ENCODE assay signal across 8 cellular contexts in the genomic region with DNA sequence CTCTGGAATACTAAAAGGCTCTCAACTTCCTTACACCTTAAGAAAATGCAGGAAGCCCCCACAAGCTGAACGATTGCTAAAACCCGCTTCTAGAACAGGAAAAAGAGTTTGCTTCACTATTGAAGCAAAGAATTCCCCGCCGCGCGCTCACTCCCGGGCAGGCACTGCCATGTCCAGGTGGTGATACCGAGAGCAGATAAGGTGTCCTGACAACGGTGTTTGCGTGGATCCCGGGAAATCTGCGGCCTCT. TPM values are rescaled to one million over a fixed set of nuclear protein-coding genes. Genes with fewer than 3 reads are reported as not detected.
DNase-seq lines count a peak whose midpoint lies in the region; ATAC-seq and TF ChIP-seq lines count a peak whose summit lies in the region.

No MANE protein-coding gene starts in this region.

- no peak overlapping the region for H2BK5ac ChIP-seq in neuronal stem cell (ENCODE audit: low read length)

- H3K36me3 Mint-ChIP-seq in CD4-positive, CD25-positive, alpha-beta regulatory T cell = no peaks in the 10 kb centered on the region
- peaks cover 6% of the 10 kb centered on the region for H3K36me3 Mint-ChIP-seq in T-helper 17 cell (ENCODE audit: low read depth)

- H2BK120ac ChIP-seq in neuronal stem cell (ENCODE audit: low read depth, low read length) = no peak overlapping the region

- TF ChIP-seq POLR2A in esophagus muscularis mucosa (IDR thresholded peaks at IDR 0.05; ENCODE audit: low read depth) = no peak

- H3K9me3 ChIP-seq in CD4-positive, CD25-positive, alpha-beta regulatory T cell (ENCODE audit: control insufficient read depth in 2 of 2, low read length in 2 of 2) = no peaks in the 10 kb centered on the region
- H3K9me3 ChIP-seq in T-helper 17 cell (ENCODE audit: control insufficient read depth, low read length, poor library complexity, severe bottlenecking) (no peaks in the 10 kb centered on the region), esophagus muscularis mucosa (no peaks in the 10 kb centered on the region), neuronal stem cell (replicated peaks in 1 of 2; ENCODE audit: control insufficient read depth in 2 of 2, insufficient read depth in 1 of 2, low read depth in 1 of 2, low read length in 2 of 2) (no peaks in the 10 kb centered on the region)

- H2BK12ac ChIP-seq in neuronal stem cell (ENCODE audit: low read length) = no peak overlapping the region

- H2BK15ac ChIP-seq in neuronal stem cell (ENCODE audit: low read length) = no peak overlapping the region

- no peak for TF ChIP-seq EP300 in esophagus muscularis mucosa (IDR thresholded peaks at IDR 0.05)

- H3K79me1 ChIP-seq in neuronal stem cell (ENCODE audit: low read depth, low read length) = no peaks in the 10 kb centered on the region

- no peak overlapping the region for H3K4ac ChIP-seq in neuronal stem cell (ENCODE audit: low read length)

- H3K27me3 ChIP-seq in CD4-positive, CD25-positive, alpha-beta regulatory T cell (ENCODE audit: control insufficient read depth, insufficient read depth, low read length) = peaks cover 28% of the 10 kb centered on the region
- H3K27me3 ChIP-seq in esophagus muscularis mucosa (no peaks in the 10 kb centered on the region), neuronal stem cell (ENCODE audit: control insufficient read depth in 3 of 3, insufficient read depth in 3 of 3, low read depth in 1 of 3, low read length in 3 of 3) (peaks cover 0 to 13% (median 10%) of the 10 kb centered on the region in 3 experiments)

- H3K9ac ChIP-seq in neuronal stem cell (ENCODE audit: low read depth, low read length, poor library complexity) = no peak overlapping the region

- ATAC-seq in CD4-positive, CD25-positive, alpha-beta regulatory T cell (ENCODE audit: low read depth in 2 of 2) = no peak
- ATAC-seq in GM21723 (IDR thresholded peaks at IDR 0.05; ENCODE audit: unreplicated experiment) (peak; percentile 18), T-helper 17 cell (no peak), HG03196 (IDR thresholded peaks at IDR 0.05; ENCODE audit: unreplicated experiment) (no peak)

- H3K27ac Mint-ChIP-seq in CD4-positive, CD25-positive, alpha-beta regulatory T cell = peak overlapping the region in 2 of 3 donors; percentile 11 to 82
- peak overlapping the region; percentile 61 for H3K27ac Mint-ChIP-seq in T-helper 17 cell

- H3K4me3 Mint-ChIP-seq in CD4-positive, CD25-positive, alpha-beta regulatory T cell = peak overlapping the region; percentile 83 to 91 (median 86)
- H3K4me3 Mint-ChIP-seq in T-helper 17 cell = peak overlapping the region; percentile 84

- no peak overlapping the region for H3K14ac ChIP-seq in neuronal stem cell (ENCODE audit: low read length)

- intact Hi-C loops in esophagus muscularis mucosa (cut with DNase I) = loop anchor here (5.0 kb wide), 1 partner anchor 44 kb away; no protein-coding TSS in a partner anchor

- peak overlapping the region; percentile 97 for H3K4me2 ChIP-seq in neuronal stem cell (ENCODE audit: insufficient read depth, low read length, poor library complexity, severe bottlenecking)

- TF ChIP-seq CTCF in esophagus muscularis mucosa (IDR thresholded peaks at IDR 0.05) = no peak

- H3K23ac ChIP-seq in neuronal stem cell (ENCODE audit: low read depth, low read length, poor library complexity) = no peak overlapping the region

- peak in 1 of 3 donors; percentile 7 for DNase-seq in CD4-positive, CD25-positive, alpha-beta regulatory T cell
- no peak for DNase-seq in T-helper 17 cell
- peak; percentile 90 for DNase-seq in esophagus muscularis mucosa (ENCODE audit: extremely low spot score)
- no peak for DNase-seq in neuronal stem cell (ENCODE audit: low spot score)
- no peak for DNase-seq in dermis blood vessel endothelial cell
- no peak for DNase-seq in GM19240 (ENCODE audit: insufficient read length, low spot score)

- H3K18ac ChIP-seq in neuronal stem cell (ENCODE audit: low read length) = no peak overlapping the region

- WGBS in esophagus muscularis mucosa = 12% methylated on average over 8 of the region's 12 CpGs
- no CpG with 5 or more reads among the region's 12 CpGs for WGBS in neuronal stem cell (ENCODE audit: extremely low coverage in 2 of 2, insufficient read length in 2 of 2, insufficient replicate concordance in 1 of 2), 2 donors

- no peak overlapping the region for H4K8ac ChIP-seq in neuronal stem cell (ENCODE audit: low read depth, low read length)

- peaks cover 66% of the 10 kb centered on the region for H3K27me3 Mint-ChIP-seq in CD4-positive, CD25-positive, alpha-beta regulatory T cell
- peaks cover 16% of the 10 kb centered on the region for H3K27me3 Mint-ChIP-seq in T-helper 17 cell

- peak overlapping the region; percentile 17 for H3K4me3 ChIP-seq in CD4-positive, CD25-positive, alpha-beta regulatory T cell (ENCODE audit: low read depth, low read length)
- H3K4me3 ChIP-seq in esophagus muscularis mucosa = peak overlapping the region; percentile 84 to 97 (median 91)
- H3K4me3 ChIP-seq in neuronal stem cell (ENCODE audit: low read length in 2 of 2) = peak overlapping the region; percentile 81 to 97

- no peaks in the 10 kb centered on the region for H3K36me3 ChIP-seq in CD4-positive, CD25-positive, alpha-beta regulatory T cell (ENCODE audit: control insufficient read depth, insufficient read depth, low read length)
- H3K36me3 ChIP-seq in esophagus muscularis mucosa = no peaks in the 10 kb centered on the region
- H3K36me3 ChIP-seq in neuronal stem cell (replicated peaks in 1 of 2; ENCODE audit: control insufficient read depth in 2 of 2, insufficient read depth in 2 of 2, low read length in 2 of 2) = no peaks in the 10 kb centered on the region

- H3K4me1 Mint-ChIP-seq in CD4-positive, CD25-positive, alpha-beta regulatory T cell = peaks cover 4 to 17% (median 12%) of the 10 kb centered on the region in 4 donors
- peaks cover 15% of the 10 kb centered on the region for H3K4me1 Mint-ChIP-seq in T-helper 17 cell

- no peaks in the 10 kb centered on the region for H3K9me3 Mint-ChIP-seq in CD4-positive, CD25-positive, alpha-beta regulatory T cell

- no peak overlapping the region for H3K27ac ChIP-seq in CD4-positive, CD25-positive, alpha-beta regulatory T cell (ENCODE audit: insufficient read depth, low read length, poor library complexity, severe bottlenecking)
- H3K27ac ChIP-seq in esophagus muscularis mucosa (replicated peaks in 1 of 4) (peak overlapping the region; percentile 76 to 86 (median 80)), neuronal stem cell (replicated peaks; ENCODE audit: low read length) (no peak overlapping the region)

- no peak overlapping the region for H4K91ac ChIP-seq in neuronal stem cell (ENCODE audit: low read depth, low read length, poor library complexity)

- H3K4me1 ChIP-seq in CD4-positive, CD25-positive, alpha-beta regulatory T cell (ENCODE audit: control insufficient read depth, insufficient read depth, low read length, poor library complexity, severe bottlenecking) = peaks cover 22% of the 10 kb centered on the region
- H3K4me1 ChIP-seq in esophagus muscularis mucosa (peaks cover 21 to 34% (median 24%) of the 10 kb centered on the region in 4 donors), neuronal stem cell (ENCODE audit: control insufficient read depth in 2 of 2, insufficient read depth in 1 of 2, low read depth in 1 of 2, low read length in 2 of 2) (peaks cover 4 to 19% of the 10 kb centered on the region in 2 donors)

- H2AFZ ChIP-seq in neuronal stem cell (ENCODE audit: low read length) = peak overlapping the region; percentile 98

- no peak overlapping the region for H2AK5ac ChIP-seq in neuronal stem cell (ENCODE audit: low read depth, low read length)

RNA-seq across cellular contexts. Expression of gene RRAGD, which starts 1.1 kb away (rescaled TPM):
- 1.7 TPM for total RNA-seq in CD4-positive, CD25-positive, alpha-beta regulatory T cell
- polyA plus RNA-seq in CD4-positive, CD25-positive, alpha-beta regulatory T cell = under 1 TPM; 0.17 to 0.99 (median 0.62) TPM
- total RNA-seq in T-helper 17 cell = 1 to 10 TPM; 7.8 to 8.9 TPM
- 10 to 100 TPM; 18.7 to 31.4 (median 19.9) TPM for total RNA-seq in esophagus muscularis mucosa
- polyA plus RNA-seq in neuronal stem cell (2013, experiment 1 of 2) = 7.7 TPM
- polyA plus RNA-seq in neuronal stem cell (2013, experiment 2 of 2) = 7.7 TPM
- total RNA-seq in dermis blood vessel endothelial cell = 0.51 and 1.2 TPM in 2 replicates

RNA-seq across cellular contexts. Expression of gene ANKRD6, which starts 22.0 kb away (rescaled TPM):
- total RNA-seq in CD4-positive, CD25-positive, alpha-beta regulatory T cell = 6.0 TPM
- 1 to 10 TPM in 3 of 4 donors, under 1 TPM in 1; 0.54 to 2.1 (median 1.2) TPM for polyA plus RNA-seq in CD4-positive, CD25-positive, alpha-beta regulatory T cell
- total RNA-seq in T-helper 17 cell = 1 to 10 TPM; 3.8 to 7.9 TPM
- 10 to 100 TPM in 3 of 4 donors, 1 to 10 TPM in 1; 9.1 to 18.9 (median 10.7) TPM for total RNA-seq in esophagus muscularis mucosa
- 23.8 TPM for polyA plus RNA-seq in neuronal stem cell (2013, experiment 1 of 2)
- 25.7 TPM for polyA plus RNA-seq in neuronal stem cell (2013, experiment 2 of 2)
- 12.1 and 13.6 TPM in 2 replicates for total RNA-seq in dermis blood vessel endothelial cell

RNA-seq across cellular contexts. Expression of gene UBE2J1, which starts 58.4 kb away (rescaled TPM):
- 30.0 TPM for total RNA-seq in CD4-positive, CD25-positive, alpha-beta regulatory T cell
- polyA plus RNA-seq in CD4-positive, CD25-positive, alpha-beta regulatory T cell = 10 to 100 TPM; 33.8 to 50.6 (median 35.1) TPM
- total RNA-seq in T-helper 17 cell (10 to 100 TPM; 32.1 to 35.2 TPM), esophagus muscularis mucosa (10 to 100 TPM; 31.0 to 36.6 (median 33.6) TPM), dermis blood vessel endothelial cell (48.2 and 65.5 TPM in 2 replicates)
- polyA plus RNA-seq in neuronal stem cell (2013, experiment 1 of 2) = 30.2 TPM
- 31.5 TPM for polyA plus RNA-seq in neuronal stem cell (2013, experiment 2 of 2)

Comparison
In these comparisons a context has a peak if more than half of its experiments do, and no peak if none do; other contexts are left out.
1. H3K27ac ChIP-seq: peak in esophagus muscularis mucosa (4 of 4); none in CD4-positive, CD25-positive, alpha-beta regulatory T cell (single experiment) and neuronal stem cell (single experiment).
2. H3K4me3 ChIP-seq: peak in every context shown above with its lines; median percentile 91 in esophagus muscularis mucosa; 89 in neuronal stem cell; 17 in CD4-positive, CD25-positive, alpha-beta regulatory T cell.